Comparison of ENCODE assay signal across 18 cellular contexts in the genomic region with DNA sequence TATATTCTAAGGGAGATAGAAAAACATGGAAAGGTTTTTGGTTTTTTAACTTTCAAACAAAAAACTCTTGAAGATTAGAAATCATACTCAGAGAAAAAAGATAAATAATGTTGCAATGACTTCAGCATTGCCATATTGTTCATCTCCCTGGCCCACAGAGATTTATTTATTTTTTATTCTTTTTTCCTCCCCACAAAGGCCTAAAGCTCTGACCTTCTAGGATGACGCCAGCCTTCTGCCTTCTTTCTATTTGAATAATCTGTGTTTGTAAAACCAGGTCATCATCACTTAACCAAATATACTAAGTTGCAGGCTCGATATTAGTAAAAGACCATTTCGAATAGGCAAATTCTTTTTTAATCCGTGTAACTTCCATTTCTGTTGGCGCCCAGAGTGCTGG.
"Had no signal": no experiment of that assay in that cellular context is flagged by ENCODE, and none has a peak within 500 bp of the region (broad histone marks: within the 10 kb centered on the region; RNA-seq: fewer than 3 reads in every experiment).

No MANE protein-coding gene starts in this region.

- H3K27me3 ChIP-seq: brain microvascular endothelial cell, hepatocyte, left lung had no signal

- H3K9me3 ChIP-seq: left lung, mucosa of descending colon had no signal

- DNase-seq: activated CD4-positive, alpha-beta memory T cell treated with anti-CD3 and anti-CD28 coated beads, Interleukin-2, amount 10 ng/mL, durations not matched to agents 7 days and 5 days; activated CD4-positive, alpha-beta T cell treated with anti-CD3 and anti-CD28 coated beads for 36 hours; activated effector memory CD4-positive, alpha-beta T cell treated with Interleukin-2 at 50 U/mL for 16 hours; activated T-cell treated with anti-CD3 and anti-CD28 coated beads, Interleukin-2, amount 50 U/mL, for 24 hours; brain microvascular endothelial cell; effector CD8-positive, alpha-beta T cell; kidney; left lung; mucosa of descending colon; natural killer cell; nucleus accumbens; posterior cingulate gyrus; stimulated activated CD4-positive, alpha-beta T cell treated with anti-CD3 and anti-CD28 coated beads, Interleukin-4, amount 100 ng/mL, for 1 hour; stimulated activated naive CD4-positive, alpha-beta T cell; T-helper 9 cell; trophoblast cell had no signal

- ATAC-seq: activated CD4-positive, alpha-beta T cell treated with anti-CD3 and anti-CD28 coated beads for 36 hours; activated naive CD4-positive, alpha-beta T cell treated with anti-CD3 and anti-CD28 coated beads, Interleukin-2, amount 50 U/mL, for 72 hours; left lung; mucosa of descending colon; natural killer cell had no signal

- H3K36me3 ChIP-seq: brain microvascular endothelial cell, left lung had no signal

- H3K4me3 ChIP-seq: hepatocyte, left lung, mucosa of descending colon had no signal

- H3K27ac ChIP-seq: brain microvascular endothelial cell, hepatocyte, left lung had no signal
